20 cellular contexts compared by ENCODE assay signal in the genomic region with DNA sequence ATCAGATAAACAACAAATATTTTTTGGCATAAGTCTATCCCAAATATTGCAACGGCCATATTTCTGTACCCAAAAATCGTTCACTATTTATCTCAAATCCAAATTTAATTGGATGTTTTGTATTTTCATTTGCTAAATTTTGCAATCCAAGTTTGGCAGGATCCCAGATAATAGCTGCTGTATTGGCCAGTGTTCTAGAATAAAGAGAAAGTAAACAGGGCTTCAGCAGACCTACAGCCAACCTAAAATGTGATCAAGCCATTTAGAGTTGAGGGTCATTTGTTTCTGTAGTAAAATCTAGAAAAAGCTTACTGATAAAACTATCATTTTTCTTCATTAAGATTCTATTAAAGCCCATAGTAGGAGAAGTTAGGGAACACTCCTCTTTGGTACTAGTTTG.
"Had no signal": no experiment of that assay in that cellular context is flagged by ENCODE, and none has a peak within 500 bp of the region (broad histone marks: within the 10 kb centered on the region; RNA-seq: fewer than 3 reads in every experiment).

No MANE protein-coding gene starts in this region.

- DNase-seq: esophagus squamous epithelium; foreskin melanocyte; head of caudate nucleus; kidney glomerular epithelial cell; left ventricle myocardium superior; mucosa of descending colon; naive thymus-derived CD8-positive, alpha-beta T cell; psoas muscle; retina; spleen; stimulated activated CD4-positive, alpha-beta T cell treated with anti-CD3 and anti-CD28 coated beads, Interleukin-15, amount 100 ng/mL, for 24 hours; stimulated activated CD4-positive, alpha-beta T cell treated with anti-CD3 and anti-CD28 coated beads, Interleukin-1b, Interleukin-23, amount 100 ng/mL, for 48 hours; stimulated activated CD4-positive, alpha-beta T cell treated with anti-CD3 and anti-CD28 coated beads, Interleukin-4, amount 100 ng/mL, for 24 hours; tibial artery; upper lobe of left lung; uterus had no signal

- H3K4me2 ChIP-seq: hepatocyte had no signal

- H3K27ac ChIP-seq: esophagus squamous epithelium, hepatocyte, neutrophil, psoas muscle, spleen, tibial artery, upper lobe of left lung, uterus had no signal

- H3K36me3 ChIP-seq: esophagus squamous epithelium, neutrophil, spleen, tibial artery, upper lobe of left lung, uterus had no signal

- H3K4me3 ChIP-seq: esophagus squamous epithelium, hepatocyte, mucosa of descending colon, psoas muscle, spleen, tibial artery, upper lobe of left lung, uterus had no signal

- H3K4me1 ChIP-seq: esophagus squamous epithelium, psoas muscle, spleen, upper lobe of left lung, uterus had no signal

- H3K27me3 ChIP-seq: esophagus squamous epithelium, hepatocyte, neutrophil, spleen, tibial artery, upper lobe of left lung, uterus had no signal

- ATAC-seq: left ventricle myocardium superior; mucosa of descending colon; naive thymus-derived CD8-positive, alpha-beta T cell; psoas muscle; sciatic nerve; stimulated activated memory B cell treated with anti-CD40 and anti-IgM and Interleukin-4, amounts not matched to agents 10 μg/mL and 1 μg/mL and 100 μg/mL, for 72 hours had no signal

- H2AFZ ChIP-seq: hepatocyte had no signal

- H3K9me3 ChIP-seq: esophagus squamous epithelium, mucosa of descending colon, neutrophil, psoas muscle, spleen, tibial artery, upper lobe of left lung, uterus had no signal
